ENCODE assay signal across 8 cellular contexts in the genomic region with DNA sequence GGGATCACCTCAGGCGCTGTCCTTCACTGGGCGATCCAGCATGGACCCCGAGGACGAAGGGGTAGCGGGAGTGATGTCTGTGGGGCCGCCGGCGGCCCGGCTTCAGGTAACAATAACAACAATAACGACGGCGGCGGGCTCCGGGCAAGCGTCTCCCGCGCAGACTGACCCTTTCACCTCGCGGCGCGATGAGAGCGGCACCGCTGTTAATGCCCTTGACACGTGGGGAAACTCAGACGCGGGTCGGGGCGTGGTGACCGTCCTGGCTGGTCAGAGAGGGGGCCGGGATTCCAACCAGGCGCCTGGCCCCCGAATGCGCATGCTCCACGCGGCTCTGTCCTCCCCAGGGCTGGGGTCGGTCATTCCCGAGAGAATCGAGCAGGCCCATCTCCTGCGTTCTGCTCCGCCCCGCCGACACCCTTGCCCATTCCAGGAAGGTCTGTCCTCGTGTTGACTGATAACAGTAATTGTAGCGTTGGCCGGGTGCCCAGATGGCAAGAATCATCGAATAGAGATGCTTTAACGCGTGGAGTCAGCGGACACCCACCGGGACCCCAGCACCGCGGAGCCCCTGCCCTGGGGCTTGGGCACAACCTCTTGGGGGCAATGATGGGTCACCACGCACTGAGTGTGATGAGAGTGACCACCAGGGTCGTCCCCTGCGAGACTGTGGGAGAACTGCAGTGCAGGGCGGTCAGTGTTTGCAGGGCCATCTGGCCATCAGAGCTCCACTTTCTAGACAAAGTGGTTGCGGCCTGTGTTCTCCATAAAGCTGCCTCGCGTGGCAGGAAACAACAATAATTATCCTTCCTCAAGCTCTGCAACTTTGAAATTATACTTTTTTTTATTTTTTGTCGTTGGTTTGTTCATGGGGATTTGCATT. TPM values are rescaled to one million over a fixed set of nuclear protein-coding genes. Genes with fewer than 3 reads are reported as not detected.
DNase-seq lines count a peak whose midpoint lies in the region; ATAC-seq and TF ChIP-seq lines count a peak whose summit lies in the region.

No MANE protein-coding gene starts in this region.

- H3K9me3 ChIP-seq in PC-3 (ENCODE audit: low read length): peaks cover 2% of the 10 kb centered on the region; the same call in 1 of the 2 replicates
- H3K9me3 ChIP-seq in neuron (ENCODE audit: low read length): peaks cover 51% of the 10 kb centered on the region

- H3K9ac ChIP-seq in PC-3 (ENCODE audit: low read length): peak overlapping the region; percentile 89

- H3K36me3 ChIP-seq in PC-3 (ENCODE audit: low read depth, low read length) (peaks cover 39% of the 10 kb centered on the region), neuron (ENCODE audit: insufficient read depth, low read length) (peaks cover 54% of the 10 kb centered on the region)

- CTCF ChIA-PET in PC-3 (lab: Charles Lee): interaction anchor here (1.0 kb wide), 1 partner anchor 83 kb away, joined by 3 read pairs; the partner anchor contains the start of gene ZNF497

- intact Hi-C loops in PC-3 (cut with micrococcal nuclease): loop anchor here (2.0 kb wide), 1 partner anchor 26 kb away; the partner anchor contains the start of gene ERVK3-1

- H3K9me2 ChIP-seq in PC-3 (replicated peaks; ENCODE audit: low read length): no peaks in the 10 kb centered on the region

- H3K4me1 ChIP-seq in PC-3 (ENCODE audit: insufficient read depth, low read length) (peaks cover 22% of the 10 kb centered on the region), neuron (ENCODE audit: insufficient read depth, low read length) (peaks cover 9% of the 10 kb centered on the region)

- H3K4me2 ChIP-seq in PC-3 (ENCODE audit: low read length): peak overlapping the region; percentile 95

- peaks cover 11% of the 10 kb centered on the region for H3F3A ChIP-seq in PC-3 (ENCODE audit: low read length, unreplicated experiment)

- H3K4me3 ChIP-seq in PC-3 (ENCODE audit: low read length): peak overlapping the region; percentile 86
- H3K4me3 ChIP-seq in neuron (ENCODE audit: low read length): peak overlapping the region; percentile 73

- peak overlapping the region; percentile 94 for H2AFZ ChIP-seq in PC-3 (ENCODE audit: low read length)
- no peak overlapping the region for H2AFZ ChIP-seq in neuron (ENCODE audit: low read depth, low read length)

- H3K27ac ChIP-seq in 22Rv1 (peak overlapping the region; percentile 70), PC-3 (ENCODE audit: low read length) (peak overlapping the region; percentile 33)

- DNase-seq in PC-3 (peak; percentile 51), germinal center (ENCODE audit: low spot score) (peak; percentile 47), stromal cell of bone marrow (ENCODE audit: low read depth) (peak; percentile 28)
- DNase-seq in activated naive CD4-positive, alpha-beta T cell treated with Interleukin-2 at 50 U/mL for 16 hours: peak; percentile 53

- H4K20me1 ChIP-seq in PC-3 (ENCODE audit: low read length): no peaks in the 10 kb centered on the region

- POLR2A ChIA-PET in PC-3 (lab: Charles Lee; ENCODE audit: unreplicated experiment): no interaction called here

- no peaks in the 10 kb centered on the region for H3K27me3 ChIP-seq in PC-3 (ENCODE audit: low read length)
- H3K27me3 ChIP-seq in neuron (ENCODE audit: insufficient read depth, low read length): no peaks in the 10 kb centered on the region

- ATAC-seq in GM18867 (IDR thresholded peaks at IDR 0.05; ENCODE audit: unreplicated experiment) (peak; percentile 15), HG03439 (IDR thresholded peaks at IDR 0.05; ENCODE audit: unreplicated experiment) (peak; percentile 29), PC-3 (peak; percentile 30)

- TSS peak; percentile 59 for BruUV-seq in PC-3 (replicated peaks; lab: Mats Ljungman, UMichigan)

- H3K79me2 ChIP-seq in PC-3 (ENCODE audit: low read length): peaks cover 67% of the 10 kb centered on the region

- TF ChIP-seq CTCF in 22Rv1 (IDR thresholded peaks at IDR 0.05) (no peak), PC-3 (conservative IDR thresholded peaks at IDR 0.05; ENCODE audit: low read depth, low read length) (no peak)

RNA-seq across cellular contexts. Expression of gene ZNF8, which starts 0.5 kb away (rescaled TPM):
- 7.3 and 7.9 TPM in 2 replicates for total RNA-seq in PC-3 (2014; rRNA removed)

RNA-seq across cellular contexts. Expression of gene ERVK3-1, which starts 25.9 kb away (rescaled TPM):
- total RNA-seq in PC-3 (2014; rRNA removed): 104 and 116 TPM in 2 replicates

RNA-seq across cellular contexts. Expression of gene ZSCAN22, which starts 47.5 kb away (rescaled TPM):
- 4.0 and 4.3 TPM in 2 replicates for total RNA-seq in PC-3 (2014; rRNA removed)

RNA-seq across cellular contexts. Expression of gene ZNF544, which starts 50.6 kb away (rescaled TPM):
- 73.7 and 115 TPM in 2 replicates for total RNA-seq in PC-3 (2014; rRNA removed)

Comparison
In these comparisons a context has a peak if more than half of its experiments do, and no peak if none do; other contexts are left out.
1. Peak in every context shown above with its lines: DNase-seq, ATAC-seq, H3K4me3 ChIP-seq and H3K27ac ChIP-seq.